In the genomic region with DNA sequence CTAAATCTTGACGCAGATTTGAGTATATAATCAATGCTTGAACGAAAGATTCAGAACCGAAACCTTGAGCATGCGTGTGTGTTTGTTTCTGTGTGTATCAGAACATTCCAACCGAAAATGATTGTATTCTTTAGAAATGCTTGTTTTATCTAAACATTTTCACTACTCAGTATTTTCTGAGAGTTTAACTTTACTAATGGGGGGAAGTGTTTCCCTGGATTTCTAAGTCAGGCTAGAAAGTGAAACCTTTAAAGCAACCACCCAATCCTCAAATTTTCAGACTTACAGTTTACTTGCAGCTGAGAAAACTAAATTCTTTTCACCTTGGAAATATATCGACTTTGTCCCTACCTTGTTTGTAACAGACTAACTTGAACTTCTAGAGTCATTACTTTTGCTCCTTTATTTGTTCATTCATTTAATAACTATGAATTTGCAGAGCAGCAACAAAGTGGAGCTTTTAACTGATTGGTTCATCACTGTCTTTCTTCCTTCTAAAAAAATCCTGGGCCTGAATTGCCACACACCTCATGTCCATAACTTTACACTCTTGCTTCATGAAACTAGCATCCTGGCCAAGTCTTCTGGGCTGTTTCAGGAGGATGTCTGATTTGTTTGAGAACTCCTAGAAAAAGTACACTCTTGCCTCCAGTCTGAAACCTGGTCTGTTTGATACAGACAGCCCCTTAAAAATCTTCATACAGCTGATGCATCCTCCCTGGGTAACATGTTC, we compare ENCODE assay signal across 14 cellular contexts.
"Had no signal": no experiment of that assay in that cellular context is flagged by ENCODE, and none has a peak within 500 bp of the region (broad histone marks: within the 10 kb centered on the region; RNA-seq: fewer than 3 reads in every experiment).

No MANE protein-coding gene starts in this region.

- H3K9me3 Mint-ChIP-seq: activated B cell treated with CpG ODN at 0.5 μM for 24 hours; naive thymus-derived CD4-positive, alpha-beta T cell; stimulated activated effector memory CD8-positive, alpha-beta T cell treated with anti-CD3 and anti-CD28 coated beads, Interleukin-12 subunit alpha, Interleukin-12 subunit beta, amount 100 ng/mL, for 72 hours had no signal

- H3K4me3 ChIP-seq: tibial nerve had no signal

- H3K27me3 ChIP-seq: brain microvascular endothelial cell, neutrophil, tibial nerve had no signal

- H3K4me1 ChIP-seq: tibial nerve had no signal

- H3K36me3 ChIP-seq: brain microvascular endothelial cell had no signal

- H3K27ac ChIP-seq: brain microvascular endothelial cell, neutrophil, tibial nerve had no signal

- H3K9me3 ChIP-seq: neutrophil, tibial nerve had no signal

- DNase-seq: activated B cell treated with CpG ODN at 0.5 μM for 24 hours; activated CD4-positive, alpha-beta T cell treated with anti-CD3 and anti-CD28 coated beads, Interleukin-2, amount 50 U/mL, for 1 hour; activated naive CD4-positive, alpha-beta T cell treated with anti-CD3 and anti-CD28 coated beads, Interleukin-2, amount 50 U/mL, for 16 hours; activated T-cell treated with anti-CD3 and anti-CD28 coated beads, Interleukin-2, amount 50 U/mL, for 1 hour; amniotic stem cell; brain microvascular endothelial cell; left colon; naive thymus-derived CD4-positive, alpha-beta T cell; right cardiac atrium had no signal

- H3K4me1 Mint-ChIP-seq: stimulated activated effector memory CD8-positive, alpha-beta T cell treated with anti-CD3 and anti-CD28 coated beads, Interleukin-12 subunit alpha, Interleukin-12 subunit beta, amount 100 ng/mL, for 72 hours had no signal

- H3K4me3 Mint-ChIP-seq: activated B cell treated with CpG ODN at 0.5 μM for 24 hours; naive thymus-derived CD4-positive, alpha-beta T cell; stimulated activated effector memory CD8-positive, alpha-beta T cell treated with anti-CD3 and anti-CD28 coated beads, Interleukin-12 subunit alpha, Interleukin-12 subunit beta, amount 100 ng/mL, for 72 hours had no signal

- ATAC-seq: left colon; naive thymus-derived CD4-positive, alpha-beta T cell; right cardiac atrium; SK-N-SH treated with all-trans-retinoic acid at 6 μM for 48 hours; stimulated activated effector memory CD8-positive, alpha-beta T cell treated with anti-CD3 and anti-CD28 coated beads, Interleukin-12 subunit alpha, Interleukin-12 subunit beta, amount 100 ng/mL, for 72 hours had no signal

- H3K27ac Mint-ChIP-seq: activated B cell treated with CpG ODN at 0.5 μM for 24 hours; naive thymus-derived CD4-positive, alpha-beta T cell; progenitor cell of endocrine pancreas; stimulated activated effector memory CD8-positive, alpha-beta T cell treated with anti-CD3 and anti-CD28 coated beads, Interleukin-12 subunit alpha, Interleukin-12 subunit beta, amount 100 ng/mL, for 72 hours had no signal

- H3K27me3 Mint-ChIP-seq: activated B cell treated with CpG ODN at 0.5 μM for 24 hours; naive thymus-derived CD4-positive, alpha-beta T cell had no signal
